ENCODE assay signal across 15 cellular contexts in genomic region chr6:2861822-2862164, GRCh38. TPM values are rescaled to one million over a fixed set of nuclear protein-coding genes. Genes with fewer than 3 reads are reported as not detected.
A peak's percentile ranks its signal among the peaks of the same experiment; 100 is the strongest.
DNase-seq lines count a peak whose midpoint lies in the region; ATAC-seq and TF ChIP-seq lines count a peak whose summit lies in the region.
"Had no signal": no experiment of that assay in that cellular context is flagged by ENCODE, and none has a peak within 500 bp of the region (broad histone marks: within the 10 kb centered on the region; RNA-seq: fewer than 3 reads in every experiment).

No MANE protein-coding gene starts in this region.

- TF ChIP-seq CTCF in KMS-11 (conservative IDR thresholded peaks at IDR 0.05; ENCODE audit: low read depth, low read length) = no peak

- H3K27me3 ChIP-seq in KMS-11 (ENCODE audit: insufficient read depth, low read depth) = no peaks in the 10 kb centered on the region
- H3K27me3 ChIP-seq: sigmoid colon, stomach had no signal

- H3K9ac ChIP-seq in KMS-11 = peak overlapping the region; percentile 17; the same call in 1 of the 2 replicates

- no peak for DNase-seq in T-helper 1 cell
- DNase-seq in natural killer cell treated with Interleukin-12 subunit alpha and Interleukin-12 subunit beta and Interleukin-15 and Interleukin-18, amount 100 ng/mL, for 72 hours (ENCODE audit: low spot score) = no peak
- no peak for DNase-seq in stimulated activated naive CD4-positive, alpha-beta T cell (lab: John Stamatoyannopoulos, UW)
- DNase-seq in stimulated activated CD4-positive, alpha-beta T cell treated with anti-CD3 and anti-CD28 coated beads, Interleukin-4, amount 100 ng/mL, for 24 hours = no peak
- DNase-seq: anterior cingulate cortex, NCI-H1694, sigmoid colon, stomach had no signal

- H2AFZ ChIP-seq in KMS-11 (ENCODE audit: low read depth) = no peak overlapping the region

- peaks cover 12% of the 10 kb centered on the region for H3K9me3 Mint-ChIP-seq in T-helper 1 cell treated with Interleukin-12 subunit alpha and Interleukin-12 subunit beta and Interleukin-4 antibody, amounts not matched to agents 30 μg/mL and 1 μg/mL, for 36 hours
- H3K9me3 Mint-ChIP-seq in activated T-helper 17 cell treated with anti-CD3 and anti-CD28 coated beads, Interleukin-2, amount 50 U/mL, for 72 hours = no peaks in the 10 kb centered on the region
- H3K9me3 Mint-ChIP-seq in natural killer cell treated with Interleukin-12 subunit alpha and Interleukin-12 subunit beta and Interleukin-15 and Interleukin-18, amount 100 ng/mL, for 72 hours = no peaks in the 10 kb centered on the region

- H3K27me3 Mint-ChIP-seq in T-helper 1 cell treated with Interleukin-12 subunit alpha and Interleukin-12 subunit beta and Interleukin-4 antibody, amounts not matched to agents 30 μg/mL and 1 μg/mL, for 36 hours (ENCODE audit: low read depth) = no peaks in the 10 kb centered on the region
- no peaks in the 10 kb centered on the region for H3K27me3 Mint-ChIP-seq in activated T-helper 17 cell treated with anti-CD3 and anti-CD28 coated beads, Interleukin-2, amount 50 U/mL, for 72 hours
- H3K27me3 Mint-ChIP-seq in natural killer cell treated with Interleukin-12 subunit alpha and Interleukin-12 subunit beta and Interleukin-15 and Interleukin-18, amount 100 ng/mL, for 72 hours = no peaks in the 10 kb centered on the region

- peaks cover 33% of the 10 kb centered on the region for H3K36me3 Mint-ChIP-seq in T-helper 1 cell treated with Interleukin-12 subunit alpha and Interleukin-12 subunit beta and Interleukin-4 antibody, amounts not matched to agents 30 μg/mL and 1 μg/mL, for 36 hours (ENCODE audit: low read depth)
- H3K36me3 Mint-ChIP-seq in activated T-helper 17 cell treated with anti-CD3 and anti-CD28 coated beads, Interleukin-2, amount 50 U/mL, for 72 hours (ENCODE audit: low read depth) = peaks cover 19% of the 10 kb centered on the region
- peaks cover 9% of the 10 kb centered on the region for H3K36me3 Mint-ChIP-seq in natural killer cell treated with Interleukin-12 subunit alpha and Interleukin-12 subunit beta and Interleukin-15 and Interleukin-18, amount 100 ng/mL, for 72 hours

- H3K4me1 Mint-ChIP-seq in T-helper 1 cell treated with Interleukin-12 subunit alpha and Interleukin-12 subunit beta and Interleukin-4 antibody, amounts not matched to agents 30 μg/mL and 1 μg/mL, for 36 hours (ENCODE audit: low read depth) = peaks cover 71% of the 10 kb centered on the region
- H3K4me1 Mint-ChIP-seq in activated T-helper 17 cell treated with anti-CD3 and anti-CD28 coated beads, Interleukin-2, amount 50 U/mL, for 72 hours = peaks cover 52% of the 10 kb centered on the region
- H3K4me1 Mint-ChIP-seq in natural killer cell treated with Interleukin-12 subunit alpha and Interleukin-12 subunit beta and Interleukin-15 and Interleukin-18, amount 100 ng/mL, for 72 hours (ENCODE audit: low read depth in 2 of 2) = peaks cover 53 to 73% of the 10 kb centered on the region in 2 donors

- H3K36me3 ChIP-seq in KMS-11 (ENCODE audit: insufficient read depth) = no peaks in the 10 kb centered on the region
- H3K36me3 ChIP-seq: sigmoid colon, stomach had no signal

- H3K27ac Mint-ChIP-seq in T-helper 1 cell treated with Interleukin-12 subunit alpha and Interleukin-12 subunit beta and Interleukin-4 antibody, amounts not matched to agents 30 μg/mL and 1 μg/mL, for 36 hours = peak overlapping the region; percentile 94
- peak overlapping the region; percentile 97 for H3K27ac Mint-ChIP-seq in activated T-helper 17 cell treated with anti-CD3 and anti-CD28 coated beads, Interleukin-2, amount 50 U/mL, for 72 hours
- peak overlapping the region; percentile 91 to 99 for H3K27ac Mint-ChIP-seq in natural killer cell treated with Interleukin-12 subunit alpha and Interleukin-12 subunit beta and Interleukin-15 and Interleukin-18, amount 100 ng/mL, for 72 hours

- peak overlapping the region; percentile 61 for H3K4me2 ChIP-seq in KMS-11

- H3K4me3 Mint-ChIP-seq in T-helper 1 cell treated with Interleukin-12 subunit alpha and Interleukin-12 subunit beta and Interleukin-4 antibody, amounts not matched to agents 30 μg/mL and 1 μg/mL, for 36 hours = peak overlapping the region; percentile 68
- peak overlapping the region; percentile 88 for H3K4me3 Mint-ChIP-seq in activated T-helper 17 cell treated with anti-CD3 and anti-CD28 coated beads, Interleukin-2, amount 50 U/mL, for 72 hours
- H3K4me3 Mint-ChIP-seq in natural killer cell treated with Interleukin-12 subunit alpha and Interleukin-12 subunit beta and Interleukin-15 and Interleukin-18, amount 100 ng/mL, for 72 hours = peak overlapping the region; percentile 86

- H3K4me1 ChIP-seq in KMS-11 (ENCODE audit: low read depth, poor library complexity, severe bottlenecking) = peaks cover 64% of the 10 kb centered on the region

- no peaks in the 10 kb centered on the region for H4K20me1 ChIP-seq in KMS-11 (ENCODE audit: insufficient read depth)

- no peaks in the 10 kb centered on the region for H3K79me2 ChIP-seq in KMS-11 (ENCODE audit: insufficient read depth, low read depth)

- ATAC-seq in activated T-helper 17 cell treated with anti-CD3 and anti-CD28 coated beads, Interleukin-2, amount 50 U/mL, for 72 hours (replicated peaks) = no peak
- no peak for ATAC-seq in natural killer cell treated with Interleukin-12 subunit alpha and Interleukin-12 subunit beta and Interleukin-15 and Interleukin-18, amount 100 ng/mL, for 72 hours
- no peak for ATAC-seq in HG03439 (IDR thresholded peaks at IDR 0.05; ENCODE audit: unreplicated experiment)

- no peak overlapping the region for H3K4me3 ChIP-seq in KMS-11 (IDR thresholded peaks at IDR 0.05; ENCODE audit: insufficient read depth, low read depth, low read length)
- H3K4me3 ChIP-seq: lung, sigmoid colon, SK-N-MC, stomach had no signal

- H3K27ac ChIP-seq in KMS-11 = peak overlapping the region; percentile 72
- H3K27ac ChIP-seq: 22Rv1, sigmoid colon had no signal

RNA-seq across cellular contexts. Expression of gene SERPINB1, which starts 20.1 kb away (rescaled TPM):
- 10 to 100 TPM; 33.4 to 67.8 TPM for total RNA-seq in activated T-helper 17 cell treated with anti-CD3 and anti-CD28 coated beads, Interleukin-2, amount 50 U/mL, for 72 hours
- 100 to 1,000 TPM; 103 to 275 TPM for total RNA-seq in natural killer cell treated with Interleukin-12 subunit alpha and Interleukin-12 subunit beta and Interleukin-15 and Interleukin-18, amount 100 ng/mL, for 72 hours

RNA-seq across cellular contexts. Expression of gene SERPINB9, which starts 41.3 kb away (rescaled TPM):
- 10 to 100 TPM; 11.2 to 66.1 TPM for total RNA-seq in activated T-helper 17 cell treated with anti-CD3 and anti-CD28 coated beads, Interleukin-2, amount 50 U/mL, for 72 hours
- 100 to 1,000 TPM in 1 of 2 donors, 10 to 100 TPM in 1; 59.0 to 159 TPM for total RNA-seq in natural killer cell treated with Interleukin-12 subunit alpha and Interleukin-12 subunit beta and Interleukin-15 and Interleukin-18, amount 100 ng/mL, for 72 hours
